ENCODE assay signal across 9 cellular contexts in the genomic region with DNA sequence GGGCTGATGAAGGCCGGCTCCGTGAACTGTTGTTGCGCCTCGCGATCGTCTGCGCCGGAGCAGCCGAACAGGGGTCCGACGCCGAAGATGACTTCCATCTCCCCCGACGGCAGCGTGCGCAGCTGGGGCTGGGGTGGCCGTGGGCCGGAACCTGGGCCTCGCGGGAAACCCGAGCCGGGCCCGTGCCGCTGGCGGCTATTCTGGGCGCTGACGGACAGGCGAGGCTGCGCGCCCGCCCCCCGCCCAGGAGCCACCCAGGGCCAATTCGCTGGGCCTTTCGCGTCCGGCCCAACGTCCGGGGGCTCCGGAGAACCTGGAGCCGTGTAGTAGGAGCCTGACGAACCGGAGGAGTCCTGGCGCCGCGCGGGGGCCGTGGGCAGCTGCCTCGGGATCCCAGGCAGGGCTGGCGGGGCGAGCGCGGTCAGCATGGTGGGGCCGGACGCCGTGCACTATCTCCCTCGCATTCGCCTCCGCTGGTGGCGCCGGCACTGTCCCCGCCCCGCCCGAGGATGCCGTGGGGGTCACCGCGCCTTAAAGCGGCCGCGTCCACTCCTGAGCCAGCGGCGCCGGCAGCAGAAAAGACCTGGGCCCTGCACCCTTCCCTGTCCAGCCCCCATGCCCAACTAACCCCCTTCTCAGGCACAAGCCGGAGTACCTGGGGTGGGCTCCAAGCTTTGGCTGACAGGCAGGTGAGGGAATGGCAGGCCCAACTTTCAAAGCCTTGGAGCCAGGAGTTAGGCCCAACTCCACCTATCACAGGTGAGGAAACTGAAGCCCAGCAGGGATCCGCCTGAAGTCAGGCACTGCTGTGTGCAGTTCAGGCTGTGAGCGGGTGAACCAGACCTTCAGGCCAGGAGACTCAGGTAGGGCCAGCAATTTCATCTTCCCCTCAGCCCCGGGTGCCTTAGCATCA. TPM values are rescaled to one million over a fixed set of nuclear protein-coding genes. Genes with fewer than 3 reads are reported as not detected.
DNase-seq lines count a peak whose midpoint lies in the region; ATAC-seq and TF ChIP-seq lines count a peak whose summit lies in the region.
"Had no signal": no experiment of that assay in that cellular context is flagged by ENCODE, and none has a peak within 500 bp of the region (broad histone marks: within the 10 kb centered on the region; RNA-seq: fewer than 3 reads in every experiment).

A gene with protein sequence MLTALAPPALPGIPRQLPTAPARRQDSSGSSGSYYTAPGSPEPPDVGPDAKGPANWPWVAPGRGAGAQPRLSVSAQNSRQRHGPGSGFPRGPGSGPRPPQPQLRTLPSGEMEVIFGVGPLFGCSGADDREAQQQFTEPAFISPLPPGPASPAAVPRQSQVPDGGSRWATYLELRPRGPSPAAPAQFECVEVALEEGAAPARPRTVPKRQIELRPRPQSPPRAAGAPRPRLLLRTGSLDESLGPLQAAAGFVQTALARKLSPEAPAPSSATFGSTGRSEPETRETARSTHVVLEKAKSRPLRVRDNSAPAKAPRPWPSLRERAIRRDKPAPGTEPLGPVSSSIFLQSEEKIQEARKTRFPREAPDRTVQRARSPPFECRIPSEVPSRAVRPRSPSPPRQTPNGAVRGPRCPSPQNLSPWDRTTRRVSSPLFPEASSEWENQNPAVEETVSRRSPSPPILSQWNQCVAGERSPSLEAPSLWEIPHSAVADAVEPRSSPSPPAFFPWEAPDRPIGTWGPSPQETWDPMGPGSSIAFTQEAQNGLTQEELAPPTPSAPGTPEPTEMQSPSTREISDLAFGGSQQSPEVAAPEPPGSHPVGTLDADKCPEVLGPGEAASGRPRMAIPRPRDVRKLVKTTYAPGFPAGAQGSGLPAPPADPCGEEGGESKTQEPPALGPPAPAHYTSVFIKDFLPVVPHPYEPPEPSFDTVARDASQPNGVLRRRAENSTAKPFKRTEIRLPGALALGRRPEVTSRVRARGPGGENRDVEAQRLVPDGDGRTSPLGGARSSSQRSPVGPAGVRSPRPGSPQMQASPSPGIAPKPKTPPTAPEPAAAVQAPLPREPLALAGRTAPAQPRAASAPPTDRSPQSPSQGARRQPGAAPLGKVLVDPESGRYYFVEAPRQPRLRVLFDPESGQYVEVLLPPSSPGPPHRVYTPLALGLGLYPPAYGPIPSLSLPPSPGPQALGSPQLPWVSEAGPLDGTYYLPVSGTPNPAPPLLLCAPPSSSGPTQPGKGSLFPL (minus strand): TSS at position 451 of the 913 bp plus-strand sequence. CDS start 23 bp downstream, at position 428.

- intact Hi-C loops in HCT116 (cut with micrococcal nuclease): loop anchor here (5.0 kb wide), 1 partner anchor 818 kb away; the partner anchor contains the start of gene HSPA9
- intact Hi-C loops in ascending aorta (cut with DNase I): loop anchor here (1.0 kb wide), 1 partner anchor 22 kb away; no protein-coding TSS in a partner anchor
- intact Hi-C loops in spleen (cut with DNase I; ENCODE audit: low total_unique reads): no loop called here

- H3K27ac ChIP-seq in HCT116 (ENCODE audit: low read depth, low read length) (peak within 1 kb of the TSS; percentile 82; the same call in 1 of the 2 replicates), ascending aorta (peak within 1 kb of the TSS in 1 of 2 donors; percentile 9), spleen (peak within 1 kb of the TSS in 5 of 8 donors; percentile 20 to 84 (median 49))

- no peaks in the 10 kb centered on the region for H3K27me3 ChIP-seq in HCT116 (ENCODE audit: insufficient read depth, low read length)
- no peaks in the 10 kb centered on the region for H3K27me3 ChIP-seq in ascending aorta
- H3K27me3 ChIP-seq in spleen (replicated peaks in 1 of 7): peaks cover 0 to 36% (median 15%) of the 10 kb centered on the region in 7 donors

- H3K4me1 ChIP-seq in HCT116 (ENCODE audit: control insufficient read depth in 1 of 2, insufficient read depth in 2 of 2, low read length in 2 of 2) (peaks cover 15 to 52% of the 10 kb centered on the region in 2 experiments), ascending aorta (peaks cover 0 to 26% of the 10 kb centered on the region in 2 donors), spleen (peaks cover 12 to 71% (median 53%) of the 10 kb centered on the region in 6 donors)

- H3K9me3 ChIP-seq in HCT116 (ENCODE audit: control insufficient read depth in 1 of 2, insufficient read depth in 1 of 2, low read depth in 1 of 2, low read length in 2 of 2) (no peaks in the 10 kb centered on the region), ascending aorta (no peaks in the 10 kb centered on the region), iPS-18c (ENCODE audit: control insufficient read depth, insufficient read depth, low read length) (no peaks in the 10 kb centered on the region), spleen (no peaks in the 10 kb centered on the region)
- H3K9me3 ChIP-seq: HAP-1 had no signal

- RAD21 ChIA-PET in HCT116 (lab: Charles Lee; ENCODE audit: low non-redundant PET in 1 of 2, low total read pairs in 2 of 2, uncharacterized antibody in 2 of 2, unreplicated experiment in 2 of 2): no interaction called here

- peak within 1 kb of the TSS; percentile 87; the same call in 1 of the 2 replicates for H3K4me2 ChIP-seq in HCT116 (ENCODE audit: low read length)

- no TSS peak for BruUV-seq in HCT116 (replicated peaks; lab: Mats Ljungman, UMichigan)

- CTCF ChIA-PET in HCT116 (lab: Charles Lee): no interaction called here

- H3K36me3 ChIP-seq in HCT116 (ENCODE audit: control insufficient read depth in 1 of 2, insufficient read depth in 2 of 2, low read length in 2 of 2) (no peaks in the 10 kb centered on the region), ascending aorta (no peaks in the 10 kb centered on the region), spleen (peaks cover 0 to 3% (median 0%) of the 10 kb centered on the region in 6 donors)
- H3K36me3 ChIP-seq: HAP-1 had no signal

- no peak for TF ChIP-seq POLR2A in HCT116 (IDR thresholded peaks at IDR 0.05; ENCODE audit: borderline replicate concordance, extremely low read depth, insufficient read depth, insufficient read length)
- TF ChIP-seq POLR2A in spleen (IDR thresholded peaks at IDR 0.05): no peak

- TF ChIP-seq CTCF in HCT116 (IDR thresholded peaks at IDR 0.05 in 2 of 3, conservative IDR thresholded peaks at IDR 0.05 in 1 of 3; ENCODE audit: borderline replicate concordance in 1 of 3, insufficient read depth in 1 of 3, low read depth in 2 of 3, low read length in 2 of 3) (no peak), ascending aorta (IDR thresholded peaks at IDR 0.05) (no peak), spleen (IDR thresholded peaks at IDR 0.05 in 8 of 11, conservative IDR thresholded peaks at IDR 0.05 in 3 of 11) (no peak)

- no peak for TF ChIP-seq RAD21 in HCT116 (IDR thresholded peaks at IDR 0.05; ENCODE audit: low read depth)

- no peak within 1 kb of the TSS for H3K9ac ChIP-seq in HCT116 (ENCODE audit: low read length)

- no peak for ATAC-seq in HCT116
- no peak for ATAC-seq in GM19035 (IDR thresholded peaks at IDR 0.05; ENCODE audit: unreplicated experiment)
- no peak for ATAC-seq in GM19328 (IDR thresholded peaks at IDR 0.05; ENCODE audit: unreplicated experiment)

- no peak within 1 kb of the TSS for H3K4me3 ChIP-seq in HCT116 (replicated peaks in 1 of 2; ENCODE audit: low read depth in 1 of 2, low read length in 2 of 2)
- peak within 1 kb of the TSS; percentile 59 to 65 for H3K4me3 ChIP-seq in ascending aorta
- H3K4me3 ChIP-seq in iPS-18c (ENCODE audit: insufficient read depth, low read depth, low read length): peak within 1 kb of the TSS; percentile 61
- peak within 1 kb of the TSS; percentile 52 to 77 (median 67) for H3K4me3 ChIP-seq in spleen
- H3K4me3 ChIP-seq: HAP-1 had no signal

- no peak within 1 kb of the TSS for H2AFZ ChIP-seq in HCT116 (ENCODE audit: low read depth, low read length, poor library complexity, severe bottlenecking)

- DNase-seq in HCT116 (ENCODE audit: low read depth, low spot score): no peak
- no peak for DNase-seq in ascending aorta (ENCODE audit: low spot score in 2 of 2)
- DNase-seq in spleen: peak; percentile 82
- no peak for DNase-seq in NCI-H1105 treated with DMSO at 0.1 percent for 48 hours (lab: John Stamatoyannopoulos, UW)
- no peak for DNase-seq in NCI-H226

- peaks cover 8% of the 10 kb centered on the region; the same call in 1 of the 2 replicates for H3K79me2 ChIP-seq in HCT116 (ENCODE audit: insufficient read depth, low read length)

- no peaks in the 10 kb centered on the region for H4K20me1 ChIP-seq in HCT116 (ENCODE audit: insufficient read depth)

- no peaks in the 10 kb centered on the region for H3K9me2 ChIP-seq in HCT116 (ENCODE audit: insufficient read depth)

- WGBS in spleen, 5 donors: 52 to 67% (median 63%) methylated on average over 46 to 76 of the region's 76 CpGs

- POLR2A ChIA-PET in HCT116 (lab: Charles Lee): no interaction called here

TF ChIP-seq in HCT116, 20 proteins besides CTCF, POLR2A, EP300 and RAD21 (continues in another document):
- no peak for TF ChIP-seq SIN3A (IDR thresholded peaks at IDR 0.05; ENCODE audit: low read depth)
- no peak for TF ChIP-seq EZH2 (IDR thresholded peaks at IDR 0.05)
- TF ChIP-seq TCF7L2 (IDR thresholded peaks at IDR 0.05; ENCODE audit: borderline replicate concordance, extremely low read depth, insufficient read depth, insufficient read length): no peak
- TF ChIP-seq SRF (IDR thresholded peaks at IDR 0.05; ENCODE audit: low read depth): no peak
- TF ChIP-seq ZNF274 (IDR thresholded peaks at IDR 0.05; ENCODE audit: low read depth, low read length): no peak
- no peak for TF ChIP-seq ATF3 (IDR thresholded peaks at IDR 0.05)
- TF ChIP-seq ZFX (IDR thresholded peaks at IDR 0.05): no peak

RNA-seq across cellular contexts. Expression of the gene that starts here (rescaled TPM):
- total RNA-seq in HCT116 (2021; ENCODE audit: unreplicated experiment) (1.7 TPM), ascending aorta (4.3 TPM), spleen (1 to 10 TPM; 1.1 to 3.2 (median 2.3) TPM)
- polyA plus RNA-seq in HCT116 (2012): 1.4 and 1.7 TPM in 2 replicates
- 1 to 10 TPM in 1 of 3 donors, under 1 TPM in 2; 0.33 to 1.3 (median 0.99) TPM for polyA plus RNA-seq in spleen

Comparison
In these comparisons a context has a peak if more than half of its experiments do, and no peak if none do; other contexts are left out.
1. H3K4me3 ChIP-seq: peak in ascending aorta (2 of 2), iPS-18c (single experiment) and spleen (8 of 8); none in HCT116 (0 of 2).